Comparison of ENCODE assay signal across 1 cellular context in the genomic region with DNA sequence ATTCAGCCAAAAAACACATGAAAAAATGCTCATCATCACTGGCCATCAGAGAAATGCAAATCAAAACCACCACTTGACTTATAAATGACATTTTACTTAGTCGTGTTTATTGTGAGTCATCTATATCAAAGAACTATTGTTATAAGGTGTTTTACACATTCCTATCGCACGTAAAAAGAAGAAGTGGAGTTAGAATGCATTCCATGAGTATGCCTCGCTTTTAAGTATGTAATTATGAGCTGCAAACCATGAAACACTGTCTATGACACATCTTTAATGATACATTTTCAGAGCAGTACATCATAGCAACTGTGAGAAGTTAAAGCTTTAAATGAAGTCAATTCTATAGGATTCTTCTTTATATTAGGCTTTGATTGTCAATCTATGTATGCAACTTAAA.
TF ChIP-seq lines count a peak whose summit lies in the region.

No MANE protein-coding gene starts in this region.

TF ChIP-seq in WTC11, 78 proteins besides CTCF, POLR2A, EP300 and RAD21 (continued from another document):
- TF ChIP-seq, protein P1, sequence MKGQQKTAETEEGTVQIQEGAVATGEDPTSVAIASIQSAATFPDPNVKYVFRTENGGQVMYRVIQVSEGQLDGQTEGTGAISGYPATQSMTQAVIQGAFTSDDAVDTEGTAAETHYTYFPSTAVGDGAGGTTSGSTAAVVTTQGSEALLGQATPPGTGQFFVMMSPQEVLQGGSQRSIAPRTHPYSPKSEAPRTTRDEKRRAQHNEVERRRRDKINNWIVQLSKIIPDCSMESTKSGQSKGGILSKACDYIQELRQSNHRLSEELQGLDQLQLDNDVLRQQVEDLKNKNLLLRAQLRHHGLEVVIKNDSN (CRISPR knock-in tag; IDR thresholded peaks at IDR 0.05): no peak
